Comparison of ENCODE assay signal across 2 cellular contexts in genomic region chr17:6558932-6559752, GRCh38.
TF ChIP-seq lines count a peak whose summit lies in the region.

No MANE protein-coding gene starts in this region.

TF ChIP-seq in A549, 52 proteins besides CTCF, POLR2A, EP300 and RAD21:
- TF ChIP-seq SMC3 (IDR thresholded peaks at IDR 0.05) (peak; percentile 28; the same call in 2 of the 3 replicates), HEYL (CRISPR knock-in tag; IDR thresholded peaks at IDR 0.05) (no peak), CBX8 (IDR thresholded peaks at IDR 0.05) (no peak)
- TF ChIP-seq, protein P1, sequence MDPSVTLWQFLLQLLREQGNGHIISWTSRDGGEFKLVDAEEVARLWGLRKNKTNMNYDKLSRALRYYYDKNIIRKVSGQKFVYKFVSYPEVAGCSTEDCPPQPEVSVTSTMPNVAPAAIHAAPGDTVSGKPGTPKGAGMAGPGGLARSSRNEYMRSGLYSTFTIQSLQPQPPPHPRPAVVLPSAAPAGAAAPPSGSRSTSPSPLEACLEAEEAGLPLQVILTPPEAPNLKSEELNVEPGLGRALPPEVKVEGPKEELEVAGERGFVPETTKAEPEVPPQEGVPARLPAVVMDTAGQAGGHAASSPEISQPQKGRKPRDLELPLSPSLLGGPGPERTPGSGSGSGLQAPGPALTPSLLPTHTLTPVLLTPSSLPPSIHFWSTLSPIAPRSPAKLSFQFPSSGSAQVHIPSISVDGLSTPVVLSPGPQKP (IDR thresholded peaks at IDR 0.05; ENCODE audit: low read depth, low read length): no peak

TF ChIP-seq in HCT116, 20 proteins besides CTCF, POLR2A, EP300 and RAD21:
- TF ChIP-seq SRF (IDR thresholded peaks at IDR 0.05; ENCODE audit: low read depth) (no peak), REST (IDR thresholded peaks at IDR 0.05; ENCODE audit: low read depth) (no peak), SP1 (IDR thresholded peaks at IDR 0.05; ENCODE audit: low read depth) (no peak), ZFX (IDR thresholded peaks at IDR 0.05) (no peak), ZNF274 (IDR thresholded peaks at IDR 0.05; ENCODE audit: low read depth, low read length) (no peak), ELF1 (IDR thresholded peaks at IDR 0.05; ENCODE audit: borderline replicate concordance, low read depth) (no peak), JUND (IDR thresholded peaks at IDR 0.05) (no peak), CBX3 (IDR thresholded peaks at IDR 0.05; ENCODE audit: low read depth) (no peak), CEBPB (IDR thresholded peaks at IDR 0.05; ENCODE audit: low read depth) (no peak), FOSL1 (IDR thresholded peaks at IDR 0.05; ENCODE audit: low read depth) (no peak), EZH2 (IDR thresholded peaks at IDR 0.05) (no peak), ZBTB33 (IDR thresholded peaks at IDR 0.05; ENCODE audit: extremely low read depth, insufficient replicate concordance, low read length) (no peak), POLR2AphosphoS5 (IDR thresholded peaks at IDR 0.05; ENCODE audit: low read depth, low read length) (no peak), YY1 (IDR thresholded peaks at IDR 0.05; ENCODE audit: extremely low read depth, insufficient replicate concordance, low read depth, low read length) (no peak)
- TF ChIP-seq, protein P2, sequence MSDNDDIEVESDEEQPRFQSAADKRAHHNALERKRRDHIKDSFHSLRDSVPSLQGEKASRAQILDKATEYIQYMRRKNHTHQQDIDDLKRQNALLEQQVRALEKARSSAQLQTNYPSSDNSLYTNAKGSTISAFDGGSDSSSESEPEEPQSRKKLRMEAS (IDR thresholded peaks at IDR 0.05): no peak
